Comparison of ENCODE assay signal across 15 cellular contexts in genomic region chr5:32642276-32643002, GRCh38. TPM values are rescaled to one million over a fixed set of nuclear protein-coding genes. Genes with fewer than 3 reads are reported as not detected.
A peak's percentile ranks its signal among the peaks of the same experiment; 100 is the strongest.
DNase-seq lines count a peak whose midpoint lies in the region; ATAC-seq and TF ChIP-seq lines count a peak whose summit lies in the region.
"Had no signal": no experiment of that assay in that cellular context is flagged by ENCODE, and none has a peak within 500 bp of the region (broad histone marks: within the 10 kb centered on the region; RNA-seq: fewer than 3 reads in every experiment).

No MANE protein-coding gene starts in this region.

- no peaks in the 10 kb centered on the region for H3K27me3 ChIP-seq in MM.1S (replicated peaks; ENCODE audit: insufficient read depth, low read length)
- H3K27me3 ChIP-seq in lower lobe of right lung (ENCODE audit: low read depth), result no peaks in the 10 kb centered on the region

- H3K4me3 ChIP-seq in MM.1S (ENCODE audit: low read length) (peak overlapping the region; percentile 2; the same call in 1 of the 2 replicates), cardiac fibroblast (replicated peaks in 1 of 2; ENCODE audit: low read depth in 2 of 2, low read length in 2 of 2) (peak overlapping the region in 1 of 2 donors; percentile 3), lower lobe of right lung (no peak overlapping the region)
- H3K4me3 ChIP-seq: smooth muscle cell had no signal

- H3K9me3 ChIP-seq in MM.1S (replicated peaks; ENCODE audit: insufficient read depth, low read length) (no peaks in the 10 kb centered on the region), lower lobe of right lung (no peaks in the 10 kb centered on the region)

- H3K9ac ChIP-seq in MM.1S (ENCODE audit: low read length), result no peak overlapping the region

- H3K27ac ChIP-seq in MM.1S (ENCODE audit: low read length) (no peak overlapping the region), lower lobe of right lung (no peak overlapping the region)

- DNase-seq in EH (ENCODE audit: low read depth) (peak; percentile 63), MM.1S (peak; percentile 33), cardiac fibroblast (ENCODE audit: low read depth in 2 of 2) (peak; percentile 50 to 65), lower lobe of right lung (no peak), COR-L47 (lab: John Stamatoyannopoulos, UW) (no peak), RKO (ENCODE audit: low spot score) (no peak)
- DNase-seq in activated CD4-positive, alpha-beta T cell treated with anti-CD3 and anti-CD28 coated beads for 48 hours, result no peak
- DNase-seq: activated CD4-positive, alpha-beta T cell treated with anti-CD3 and anti-CD28 coated beads, Interleukin-2, amount 10 ng/mL, durations not matched to agents 24 days and 14 days; activated T-cell treated with anti-CD3 and anti-CD28 coated beads, Interleukin-2, amount 50 U/mL, for 1 hour; midbrain; NCI-H2081 treated with DMSO at 0.1 percent for 48 hours; NCI-H774; RPMI8226 had no signal

- H2AFZ ChIP-seq in MM.1S (ENCODE audit: low read length), result peak overlapping the region; percentile 0; the same call in 1 of the 2 replicates

- intact Hi-C loops in lower lobe of right lung (cut with DNase I), result no loop called here

- ATAC-seq in lower lobe of right lung (peak; percentile 41 to 76), GM19463 (IDR thresholded peaks at IDR 0.05; ENCODE audit: unreplicated experiment) (no peak)

- no peaks in the 10 kb centered on the region for H3K79me2 ChIP-seq in MM.1S (ENCODE audit: low read length)

- no peaks in the 10 kb centered on the region for H3F3A ChIP-seq in MM.1S (ENCODE audit: insufficient read depth, low read length)

- H3K36me3 ChIP-seq in MM.1S (replicated peaks; ENCODE audit: insufficient read depth, low read length) (no peaks in the 10 kb centered on the region), lower lobe of right lung (no peaks in the 10 kb centered on the region)

- H3K4me2 ChIP-seq in MM.1S (ENCODE audit: low read depth, low read length), result peak overlapping the region; percentile 49
- H3K4me2 ChIP-seq: smooth muscle cell had no signal

- TF ChIP-seq CTCF in MM.1S (IDR thresholded peaks at IDR 0.05; ENCODE audit: low read length) (no peak), cardiac fibroblast (IDR thresholded peaks at IDR 0.05; ENCODE audit: low read depth, low read length) (no peak), lower lobe of right lung (IDR thresholded peaks at IDR 0.05) (no peak)

- H4K20me1 ChIP-seq in MM.1S (ENCODE audit: insufficient read depth, low read length), result no peaks in the 10 kb centered on the region

- no peaks in the 10 kb centered on the region for H3K4me1 ChIP-seq in MM.1S (ENCODE audit: low read length)
- no peaks in the 10 kb centered on the region for H3K4me1 ChIP-seq in lower lobe of right lung

- H3K9me2 ChIP-seq in MM.1S (replicated peaks; ENCODE audit: insufficient read depth, low read length), result no peaks in the 10 kb centered on the region

RNA-seq across cellular contexts. Expression of gene SUB1, which starts 57.1 kb away (rescaled TPM):
- total RNA-seq in lower lobe of right lung, result 119 TPM

Comparison
In these comparisons a context has a peak if more than half of its experiments do, and no peak if none do; other contexts are left out.
1. DNase-seq: peak in EH (single experiment), MM.1S (single experiment) and cardiac fibroblast (2 of 2); none in lower lobe of right lung (single experiment), COR-L47 (single experiment), activated CD4-positive, alpha-beta T cell treated with anti-CD3 and anti-CD28 coated beads for 48 hours (single experiment) and RKO (single experiment).